8 cellular contexts compared by ENCODE assay signal in the genomic region with DNA sequence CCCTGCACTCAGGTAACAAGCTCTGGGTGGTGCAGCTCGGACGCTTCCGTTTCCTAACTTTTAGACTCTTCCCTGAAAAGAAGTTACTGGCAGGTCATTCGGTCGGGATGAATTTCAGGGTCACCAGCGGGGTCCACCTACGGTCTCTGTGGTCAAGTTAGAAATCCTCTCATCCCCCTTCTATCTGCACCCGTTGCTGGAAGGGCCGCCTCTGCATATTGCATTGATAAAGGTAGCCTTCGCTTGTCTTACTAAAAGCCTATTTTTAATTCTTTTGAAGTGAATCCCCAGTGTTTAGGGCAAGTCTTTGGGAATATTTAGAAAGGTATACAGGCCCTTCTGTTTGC. TPM values are rescaled to one million over a fixed set of nuclear protein-coding genes. Genes with fewer than 3 reads are reported as not detected.
DNase-seq lines count a peak whose midpoint lies in the region; ATAC-seq and TF ChIP-seq lines count a peak whose summit lies in the region.

No MANE protein-coding gene starts in this region.

- H3K36me3 ChIP-seq in HAP-1 (replicated peaks) (peaks cover 19% of the 10 kb centered on the region), SU-DHL-6 (ENCODE audit: low read length) (0 out of 2 replicates have a peak, but pooled peaks cover 4% of the 10 kb centered on the region), skeletal muscle tissue (ENCODE audit: control insufficient read depth in 3 of 3, insufficient read depth in 3 of 3, low read length in 3 of 3) (peaks cover 6 to 17% (median 13%) of the 10 kb centered on the region in 3 donors)

- in situ Hi-C loops in HAP-1 (cut with MboI; ENCODE audit: low sequenced_read_pairs): no loop called here

- DNase-seq in HAP-1 (ENCODE audit: low spot score in 2 of 2): no peak
- no peak for DNase-seq in fibroblast of villous mesenchyme (ENCODE audit: low read depth)
- DNase-seq in NCI-H226: no peak
- no peak for DNase-seq in superior temporal gyrus (ENCODE audit: extremely low spot score)

- no peaks in the 10 kb centered on the region for H4K20me1 ChIP-seq in SU-DHL-6 (ENCODE audit: low read depth, low read length)

- H3K9me3 ChIP-seq in HAP-1 (no peaks in the 10 kb centered on the region), SU-DHL-6 (ENCODE audit: insufficient read depth, low read length) (no peaks in the 10 kb centered on the region), skeletal muscle tissue (ENCODE audit: control insufficient read depth in 3 of 3, low read length in 3 of 3) (no peaks in the 10 kb centered on the region)

- H3K9ac ChIP-seq in SU-DHL-6 (ENCODE audit: low read length): peak overlapping the region; percentile 83
- H3K9ac ChIP-seq in skeletal muscle tissue (ENCODE audit: low read depth in 1 of 3, low read length in 3 of 3): peak overlapping the region; percentile 84 to 91 (median 87)

- peaks cover 28% of the 10 kb centered on the region for H3F3A ChIP-seq in SU-DHL-6 (ENCODE audit: insufficient read depth)

- peak overlapping the region; percentile 85 for H3K4me2 ChIP-seq in SU-DHL-6 (ENCODE audit: low read depth, low read length, poor library complexity, severe bottlenecking)

- peak overlapping the region; percentile 92 for H2AFZ ChIP-seq in SU-DHL-6 (ENCODE audit: low read depth, low read length, severe bottlenecking)

- H3K4me3 ChIP-seq in HAP-1 (peak overlapping the region; percentile 51), SU-DHL-6 (ENCODE audit: insufficient read depth, low read length, poor library complexity, severe bottlenecking) (peak overlapping the region; percentile 99), fibroblast of villous mesenchyme (ENCODE audit: low read depth, low read length) (peak overlapping the region; percentile 79), skeletal muscle tissue (ENCODE audit: low read length in 3 of 3) (peak overlapping the region; percentile 84 to 87 (median 84))

- H3K27me3 ChIP-seq in HAP-1 (ENCODE audit: low read depth): no peaks in the 10 kb centered on the region
- no peaks in the 10 kb centered on the region for H3K27me3 ChIP-seq in SU-DHL-6 (ENCODE audit: low read length)
- H3K27me3 ChIP-seq in skeletal muscle tissue (ENCODE audit: control insufficient read depth in 3 of 3, insufficient read depth in 3 of 3, low read length in 3 of 3): no peaks in the 10 kb centered on the region

- H3K27ac ChIP-seq in SU-DHL-6 (ENCODE audit: low read depth, low read length): no peak overlapping the region
- peak overlapping the region; percentile 78 for H3K27ac ChIP-seq in skeletal muscle tissue (ENCODE audit: low read depth, low read length)

- H3K79me2 ChIP-seq in SU-DHL-6 (ENCODE audit: insufficient read depth, low read length): peaks cover 29% of the 10 kb centered on the region

- no peaks in the 10 kb centered on the region for H3K9me2 ChIP-seq in SU-DHL-6 (replicated peaks; ENCODE audit: insufficient read depth, low read length)

- ATAC-seq in GM21786 (IDR thresholded peaks at IDR 0.05; ENCODE audit: unreplicated experiment) (no peak), GM19351 (IDR thresholded peaks at IDR 0.05; ENCODE audit: unreplicated experiment) (no peak)

- H3K4me1 ChIP-seq in HAP-1 (peaks cover 5% of the 10 kb centered on the region), skeletal muscle tissue (ENCODE audit: control insufficient read depth in 3 of 3, insufficient read depth in 3 of 3, low read length in 3 of 3) (peaks cover 14 to 26% (median 16%) of the 10 kb centered on the region in 3 donors)

- no peak for TF ChIP-seq CTCF in SU-DHL-6 (IDR thresholded peaks at IDR 0.05; ENCODE audit: insufficient read depth, low read length, poor library complexity, severe bottlenecking)
- no peak for TF ChIP-seq CTCF in fibroblast of villous mesenchyme (IDR thresholded peaks at IDR 0.05; ENCODE audit: insufficient read depth, low read depth, low read length)

RNA-seq across cellular contexts. Expression of a gene that starts 0.7 kb away (rescaled TPM):
- total RNA-seq in fibroblast of villous mesenchyme (39.6 and 61.7 TPM in 2 replicates), skeletal muscle tissue (51.7 TPM)

RNA-seq across cellular contexts. Expression of a gene that starts 47.3 kb away (rescaled TPM):
- total RNA-seq in fibroblast of villous mesenchyme: under 0.01 TPM in 1 of 2 replicates, not detected in the other
- under 0.01 TPM for total RNA-seq in skeletal muscle tissue

RNA-seq across cellular contexts. Expression of a gene that starts 56.1 kb away (rescaled TPM):
- total RNA-seq in fibroblast of villous mesenchyme: 8.4 and 13.0 TPM in 2 replicates
- 4.7 TPM for total RNA-seq in skeletal muscle tissue

RNA-seq across cellular contexts. Expression of a gene that starts 56.2 kb away (rescaled TPM):
- total RNA-seq in fibroblast of villous mesenchyme (6.8 and 9.9 TPM in 2 replicates), skeletal muscle tissue (6.8 TPM)
